31 cellular contexts compared by ENCODE assay signal in genomic region chr6:112682088-112682487, GRCh38.
"Had no signal": no experiment of that assay in that cellular context is flagged by ENCODE, and none has a peak within 500 bp of the region (broad histone marks: within the 10 kb centered on the region; RNA-seq: fewer than 3 reads in every experiment).

No MANE protein-coding gene starts in this region.

- H3K36me3 ChIP-seq: Peyer's patch, WERI-Rb-1 had no signal

- H3K27ac ChIP-seq: body of pancreas, KMS-11, Peyer's patch, SK-N-MC, WERI-Rb-1 had no signal

- H3K27me3 Mint-ChIP-seq: activated CD4-positive, alpha-beta memory T cell treated with anti-CD3 and anti-CD28 coated beads, Interleukin-2, amount 10 ng/mL, durations not matched to agents 7 days and 5 days; activated CD8-positive, alpha-beta memory T cell treated with anti-CD3 and anti-CD28 coated beads, Interleukin-2, amount 10 ng/mL, durations not matched to agents 7 days and 5 days; activated naive CD4-positive, alpha-beta T cell treated with anti-CD3 and anti-CD28 coated beads, Interleukin-2, amount 10 ng/mL, durations not matched to agents 7 days and 5 days had no signal

- H3K4me3 ChIP-seq: body of pancreas, Peyer's patch, SK-N-MC had no signal

- H3K36me3 Mint-ChIP-seq: activated CD8-positive, alpha-beta memory T cell treated with anti-CD3 and anti-CD28 coated beads, Interleukin-2, amount 10 ng/mL, durations not matched to agents 7 days and 5 days; activated naive CD4-positive, alpha-beta T cell treated with anti-CD3 and anti-CD28 coated beads, Interleukin-2, amount 10 ng/mL, durations not matched to agents 7 days and 5 days; activated naive CD8-positive, alpha-beta T cell had no signal

- H3K4me1 ChIP-seq: body of pancreas, Peyer's patch had no signal

- H3K9me3 ChIP-seq: body of pancreas, Peyer's patch had no signal

- H3K4me2 ChIP-seq: KMS-11 had no signal

- H3K4me3 Mint-ChIP-seq: activated CD4-positive, alpha-beta memory T cell treated with anti-CD3 and anti-CD28 coated beads, Interleukin-2, amount 10 ng/mL, durations not matched to agents 7 days and 5 days; activated CD8-positive, alpha-beta memory T cell treated with anti-CD3 and anti-CD28 coated beads, Interleukin-2, amount 10 ng/mL, durations not matched to agents 7 days and 5 days; activated naive CD4-positive, alpha-beta T cell treated with anti-CD3 and anti-CD28 coated beads, Interleukin-2, amount 10 ng/mL, durations not matched to agents 7 days and 5 days; activated naive CD8-positive, alpha-beta T cell had no signal

- ATAC-seq: activated CD8-positive, alpha-beta memory T cell treated with anti-CD3 and anti-CD28 coated beads, Interleukin-2, amount 10 ng/mL, durations not matched to agents 7 days and 5 days; body of pancreas; PC-3 had no signal

- H3K4me1 Mint-ChIP-seq: activated CD4-positive, alpha-beta memory T cell treated with anti-CD3 and anti-CD28 coated beads, Interleukin-2, amount 10 ng/mL, durations not matched to agents 7 days and 5 days; activated CD8-positive, alpha-beta memory T cell treated with anti-CD3 and anti-CD28 coated beads, Interleukin-2, amount 10 ng/mL, durations not matched to agents 7 days and 5 days; activated naive CD4-positive, alpha-beta T cell treated with anti-CD3 and anti-CD28 coated beads, Interleukin-2, amount 10 ng/mL, durations not matched to agents 7 days and 5 days had no signal

- H3K9me3 Mint-ChIP-seq: activated CD4-positive, alpha-beta memory T cell treated with anti-CD3 and anti-CD28 coated beads, Interleukin-2, amount 10 ng/mL, durations not matched to agents 7 days and 5 days; activated naive CD4-positive, alpha-beta T cell treated with anti-CD3 and anti-CD28 coated beads, Interleukin-2, amount 10 ng/mL, durations not matched to agents 7 days and 5 days had no signal

- H3K27ac Mint-ChIP-seq: activated CD4-positive, alpha-beta memory T cell treated with anti-CD3 and anti-CD28 coated beads, Interleukin-2, amount 10 ng/mL, durations not matched to agents 7 days and 5 days; activated CD8-positive, alpha-beta memory T cell treated with anti-CD3 and anti-CD28 coated beads, Interleukin-2, amount 10 ng/mL, durations not matched to agents 7 days and 5 days; activated naive CD4-positive, alpha-beta T cell treated with anti-CD3 and anti-CD28 coated beads, Interleukin-2, amount 10 ng/mL, durations not matched to agents 7 days and 5 days; activated naive CD8-positive, alpha-beta T cell had no signal

- H3K27me3 ChIP-seq: body of pancreas, Peyer's patch had no signal

- DNase-seq: activated CD4-positive, alpha-beta memory T cell treated with anti-CD3 and anti-CD28 coated beads, Interleukin-2, amount 10 ng/mL, durations not matched to agents 7 days and 5 days; activated CD4-positive, alpha-beta T cell treated with anti-CD3 and anti-CD28 coated beads for 1 hour; activated CD4-positive, alpha-beta T cell treated with anti-CD3 and anti-CD28 coated beads for 48 hours; activated CD4-positive, CD25-positive, alpha-beta regulatory T cell; activated CD8-positive, alpha-beta memory T cell treated with anti-CD3 and anti-CD28 coated beads for 24 hours; activated CD8-positive, alpha-beta memory T cell treated with anti-CD3 and anti-CD28 coated beads, Interleukin-2, amount 10 ng/mL, durations not matched to agents 7 days and 5 days; activated CD8-positive, alpha-beta memory T cell treated with anti-CD3 and anti-CD28 coated beads, Interleukin-2, amount 50 U/mL, for 48 hours; activated effector memory CD4-positive, alpha-beta T cell treated with Interleukin-2 at 50 U/mL for 16 hours; activated naive CD4-positive, alpha-beta T cell treated with anti-CD3 and anti-CD28 coated beads, Interleukin-2, amount 10 ng/mL, durations not matched to agents 7 days and 5 days; activated T-cell treated with anti-CD3 and anti-CD28 coated beads, Interleukin-2, amount 50 U/mL, for 48 hours; amniotic stem cell; aorta; body of pancreas; central memory CD4-positive, alpha-beta T cell; NCI-H1105; NCI-H1417 treated with DMSO at 0.1 percent for 48 hours; NCI-H1694; NCI-H1930; NCI-H2081 treated with DMSO at 0.1 percent for 48 hours; NCI-H226; NCI-H524 treated with DMSO at 0.1 percent for 48 hours; NK-92 treated with Interleukin-12 subunit alpha and Interleukin-12 subunit beta, amount 100 ng/mL, for 24 hours; PC-3; Peyer's patch; Right ventricle myocardium superior; RPMI8226; T1000; WERI-Rb-1 had no signal
